ENCODE assay signal across 27 cellular contexts in genomic region chr5:112996830-112997374, GRCh38.
"Had no signal": no experiment of that assay in that cellular context is flagged by ENCODE, and none has a peak within 500 bp of the region (broad histone marks: within the 10 kb centered on the region; RNA-seq: fewer than 3 reads in every experiment).

No MANE protein-coding gene starts in this region.

- H3K27me3 ChIP-seq: cardiac muscle cell, foreskin keratinocyte, heart right ventricle, right atrium auricular region, uterus had no signal

- H3K36me3 ChIP-seq: thoracic aorta, uterus had no signal

- H2AFZ ChIP-seq: parathyroid adenoma had no signal

- H3K27ac ChIP-seq: cardiac muscle cell, foreskin keratinocyte, heart right ventricle, parathyroid adenoma, right atrium auricular region, thoracic aorta, uterus, WERI-Rb-1 had no signal

- H3K27me3 Mint-ChIP-seq: activated CD4-positive, alpha-beta T cell treated with anti-CD3 and anti-CD28 coated beads, Interleukin-2, amount 10 ng/mL, durations not matched to agents 24 days and 14 days; activated CD8-positive, alpha-beta T cell treated with anti-CD3 and anti-CD28 coated beads for 36 hours; activated naive CD4-positive, alpha-beta T cell treated with anti-CD3 and anti-CD28 coated beads, Interleukin-2, amount 50 U/mL, for 24 hours; activated naive CD8-positive, alpha-beta T cell treated with anti-CD3 and anti-CD28 coated beads, Interleukin-2, amount 50 U/mL, for 24 hours; effector memory CD8-positive, alpha-beta T cell; naive thymus-derived CD4-positive, alpha-beta T cell; stimulated activated naive CD8-positive, alpha-beta T cell treated with anti-CD3 and anti-CD28 coated beads, Interleukin-15, Interleukin-2, amounts not matched to agents 100 ng/mL and 50 ng/mL, for 24 hours; T-helper 17 cell had no signal

- DNase-seq: activated CD4-positive, alpha-beta T cell treated with anti-CD3 and anti-CD28 coated beads, Interleukin-2, amount 10 ng/mL, durations not matched to agents 24 days and 14 days; activated CD8-positive, alpha-beta T cell treated with anti-CD3 and anti-CD28 coated beads for 36 hours; activated naive CD8-positive, alpha-beta T cell treated with anti-CD3 and anti-CD28 coated beads, Interleukin-2, amount 50 U/mL, for 24 hours; activated T-cell treated with anti-CD3 and anti-CD28 coated beads, Interleukin-2, amount 50 U/mL, for 48 hours; cerebellar nuclear complex; cortex of kidney; effector memory CD8-positive, alpha-beta T cell; foreskin keratinocyte; heart right ventricle; mammary epithelial cell; naive thymus-derived CD4-positive, alpha-beta T cell; nucleus accumbens; stimulated activated CD4-positive, alpha-beta T cell treated with anti-CD3 and anti-CD28 coated beads, Interleukin-15, amount 100 ng/mL, for 24 hours; stimulated activated CD4-positive, alpha-beta T cell treated with anti-CD3 and anti-CD28 coated beads, Interleukin-2, amount 100 ng/mL, for 24 hours; T-helper 17 cell; T1000; trophoblast cell; uterus; WERI-Rb-1 had no signal

- H3K4me3 Mint-ChIP-seq: activated CD4-positive, alpha-beta T cell treated with anti-CD3 and anti-CD28 coated beads, Interleukin-2, amount 10 ng/mL, durations not matched to agents 24 days and 14 days; activated CD8-positive, alpha-beta T cell treated with anti-CD3 and anti-CD28 coated beads for 36 hours; activated naive CD4-positive, alpha-beta T cell treated with anti-CD3 and anti-CD28 coated beads, Interleukin-2, amount 50 U/mL, for 24 hours; activated naive CD8-positive, alpha-beta T cell treated with anti-CD3 and anti-CD28 coated beads, Interleukin-2, amount 50 U/mL, for 24 hours; effector memory CD8-positive, alpha-beta T cell; mesothelial cell of epicardium; stimulated activated naive CD8-positive, alpha-beta T cell treated with anti-CD3 and anti-CD28 coated beads, Interleukin-15, Interleukin-2, amounts not matched to agents 100 ng/mL and 50 ng/mL, for 24 hours; T-helper 17 cell had no signal

- H3K9me3 ChIP-seq: heart right ventricle, right atrium auricular region, thoracic aorta, uterus had no signal

- H3K9ac ChIP-seq: parathyroid adenoma had no signal

- H3K9me3 Mint-ChIP-seq: activated CD4-positive, alpha-beta T cell treated with anti-CD3 and anti-CD28 coated beads, Interleukin-2, amount 10 ng/mL, durations not matched to agents 24 days and 14 days; activated CD8-positive, alpha-beta T cell treated with anti-CD3 and anti-CD28 coated beads for 36 hours; activated naive CD4-positive, alpha-beta T cell treated with anti-CD3 and anti-CD28 coated beads, Interleukin-2, amount 50 U/mL, for 24 hours; activated naive CD8-positive, alpha-beta T cell treated with anti-CD3 and anti-CD28 coated beads, Interleukin-2, amount 50 U/mL, for 24 hours; activated T-helper 2 cell treated with anti-CD3 and anti-CD28 coated beads, Interferon-gamma antibody, Interleukin-2, Interleukin-4, amounts not matched to agents 10 μg/mL and 5 μg/mL and 100 μg/mL, durations not matched to agents 14 hours and 24 hours and 36 hours; effector memory CD8-positive, alpha-beta T cell; mesothelial cell of epicardium; naive thymus-derived CD4-positive, alpha-beta T cell; stimulated activated naive CD8-positive, alpha-beta T cell treated with anti-CD3 and anti-CD28 coated beads, Interleukin-15, Interleukin-2, amounts not matched to agents 100 ng/mL and 50 ng/mL, for 24 hours had no signal

- H3K4me3 ChIP-seq: cardiac muscle cell, heart right ventricle, right atrium auricular region, thoracic aorta, uterus had no signal

- H3K4me1 ChIP-seq: foreskin keratinocyte, parathyroid adenoma had no signal

- H3K27ac Mint-ChIP-seq: activated CD4-positive, alpha-beta T cell treated with anti-CD3 and anti-CD28 coated beads, Interleukin-2, amount 10 ng/mL, durations not matched to agents 24 days and 14 days; activated CD8-positive, alpha-beta T cell treated with anti-CD3 and anti-CD28 coated beads for 36 hours; activated naive CD4-positive, alpha-beta T cell treated with anti-CD3 and anti-CD28 coated beads, Interleukin-2, amount 50 U/mL, for 24 hours; activated naive CD8-positive, alpha-beta T cell treated with anti-CD3 and anti-CD28 coated beads, Interleukin-2, amount 50 U/mL, for 24 hours; activated T-helper 2 cell treated with anti-CD3 and anti-CD28 coated beads, Interferon-gamma antibody, Interleukin-2, Interleukin-4, amounts not matched to agents 10 μg/mL and 5 μg/mL and 100 μg/mL, durations not matched to agents 14 hours and 24 hours and 36 hours; mesothelial cell of epicardium; stimulated activated naive CD8-positive, alpha-beta T cell treated with anti-CD3 and anti-CD28 coated beads, Interleukin-15, Interleukin-2, amounts not matched to agents 100 ng/mL and 50 ng/mL, for 24 hours; T-helper 17 cell had no signal
